ENCODE assay signal across 31 cellular contexts in the genomic region with DNA sequence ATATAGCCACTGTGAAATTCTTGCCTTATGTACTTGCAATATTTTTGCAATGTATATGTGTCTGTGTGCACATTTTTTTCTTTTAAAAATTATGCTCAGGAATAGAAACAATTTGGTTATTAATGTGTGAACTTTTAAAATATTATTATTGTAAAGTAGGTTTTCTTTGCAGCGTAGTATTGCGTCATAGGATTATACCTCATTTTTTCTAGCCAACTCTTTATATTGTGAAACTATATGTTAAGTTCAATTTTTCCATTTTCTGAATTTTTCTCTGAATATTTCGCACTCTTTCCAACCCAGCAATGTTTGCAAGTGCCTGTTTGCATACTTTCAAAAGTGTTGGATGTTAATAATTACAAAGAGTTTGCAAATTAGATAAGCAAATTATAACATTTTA.
"Had no signal": no experiment of that assay in that cellular context is flagged by ENCODE, and none has a peak within 500 bp of the region (broad histone marks: within the 10 kb centered on the region; RNA-seq: fewer than 3 reads in every experiment).

No MANE protein-coding gene starts in this region.

- DNase-seq: activated CD4-positive, alpha-beta memory T cell treated with anti-CD3 and anti-CD28 coated beads, Interleukin-2, amount 10 ng/mL, durations not matched to agents 7 days and 5 days; activated CD4-positive, alpha-beta T cell treated with anti-CD3 and anti-CD28 coated beads for 1 hour; activated CD4-positive, alpha-beta T cell treated with anti-CD3 and anti-CD28 coated beads for 36 hours; activated CD4-positive, alpha-beta T cell treated with anti-CD3 and anti-CD28 coated beads for 48 hours; activated CD4-positive, alpha-beta T cell treated with anti-CD3 and anti-CD28 coated beads, Interleukin-2, amount 10 ng/mL, durations not matched to agents 7 days and 5 days; activated CD4-positive, alpha-beta T cell treated with anti-CD3 and anti-CD28 coated beads, Interleukin-2, amount 50 U/mL, for 48 hours; activated CD4-positive, CD25-positive, alpha-beta regulatory T cell; activated CD8-positive, alpha-beta memory T cell treated with anti-CD3 and anti-CD28 coated beads for 24 hours; activated CD8-positive, alpha-beta memory T cell treated with anti-CD3 and anti-CD28 coated beads, Interleukin-2, amount 10 ng/mL, durations not matched to agents 7 days and 5 days; activated CD8-positive, alpha-beta memory T cell treated with anti-CD3 and anti-CD28 coated beads, Interleukin-2, amount 50 U/mL, for 48 hours; activated CD8-positive, alpha-beta T cell treated with anti-CD3 and anti-CD28 coated beads, Interleukin-2, amount 10 ng/mL, durations not matched to agents 7 days and 5 days; activated effector memory CD4-positive, alpha-beta T cell treated with Interleukin-2 at 50 U/mL for 16 hours; activated gamma-delta T cell; activated naive CD4-positive, alpha-beta T cell treated with anti-CD3 and anti-CD28 coated beads, Interleukin-2, amount 10 ng/mL, durations not matched to agents 7 days and 5 days; activated naive CD4-positive, alpha-beta T cell treated with Interleukin-2 at 50 U/mL for 16 hours; activated naive CD8-positive, alpha-beta T cell treated with anti-CD3 and anti-CD28 coated beads, Interleukin-2, amount 10 ng/mL, durations not matched to agents 7 days and 5 days; activated naive CD8-positive, alpha-beta T cell treated with anti-CD3 and anti-CD28 coated beads, Interleukin-2, amount 50 U/mL, for 24 hours; activated T-cell treated with anti-CD3 and anti-CD28 coated beads, Interleukin-2, amount 50 U/mL, for 24 hours; activated T-cell treated with anti-CD3 and anti-CD28 coated beads, Interleukin-2, amount 50 U/mL, for 48 hours; amygdala; caudate nucleus; cerebellar nuclear complex; T-helper 2 cell; T-helper 9 cell had no signal

- H3K36me3 ChIP-seq: ascending aorta, cardiac muscle cell had no signal

- H3K9me3 ChIP-seq: ascending aorta had no signal

- H3K4me3 ChIP-seq: ascending aorta, cardiac muscle cell had no signal

- H3K27ac ChIP-seq: ascending aorta, cardiac muscle cell, VCaP had no signal

- ATAC-seq: activated CD4-positive, alpha-beta T cell treated with anti-CD3 and anti-CD28 coated beads for 36 hours; activated CD4-positive, CD25-positive, alpha-beta regulatory T cell treated with anti-CD3 and anti-CD28 coated beads, Interleukin-2, amount 50 U/mL, for 24 hours; activated CD8-positive, alpha-beta memory T cell treated with anti-CD3 and anti-CD28 coated beads, Interleukin-2, amount 10 ng/mL, durations not matched to agents 7 days and 5 days; activated CD8-positive, alpha-beta T cell treated with anti-CD3 and anti-CD28 coated beads, Interleukin-2, amount 10 ng/mL, durations not matched to agents 7 days and 5 days; activated naive CD8-positive, alpha-beta T cell treated with anti-CD3 and anti-CD28 coated beads, Interleukin-2, amount 50 U/mL, for 24 hours; WTC11 had no signal

- H3K4me1 ChIP-seq: ascending aorta had no signal

- H3K27me3 ChIP-seq: ascending aorta, cardiac muscle cell had no signal

- FAIRE-seq: bronchial epithelial cell, TTC549 had no signal
